ENCODE assay signal across 8 cellular contexts in the genomic region with DNA sequence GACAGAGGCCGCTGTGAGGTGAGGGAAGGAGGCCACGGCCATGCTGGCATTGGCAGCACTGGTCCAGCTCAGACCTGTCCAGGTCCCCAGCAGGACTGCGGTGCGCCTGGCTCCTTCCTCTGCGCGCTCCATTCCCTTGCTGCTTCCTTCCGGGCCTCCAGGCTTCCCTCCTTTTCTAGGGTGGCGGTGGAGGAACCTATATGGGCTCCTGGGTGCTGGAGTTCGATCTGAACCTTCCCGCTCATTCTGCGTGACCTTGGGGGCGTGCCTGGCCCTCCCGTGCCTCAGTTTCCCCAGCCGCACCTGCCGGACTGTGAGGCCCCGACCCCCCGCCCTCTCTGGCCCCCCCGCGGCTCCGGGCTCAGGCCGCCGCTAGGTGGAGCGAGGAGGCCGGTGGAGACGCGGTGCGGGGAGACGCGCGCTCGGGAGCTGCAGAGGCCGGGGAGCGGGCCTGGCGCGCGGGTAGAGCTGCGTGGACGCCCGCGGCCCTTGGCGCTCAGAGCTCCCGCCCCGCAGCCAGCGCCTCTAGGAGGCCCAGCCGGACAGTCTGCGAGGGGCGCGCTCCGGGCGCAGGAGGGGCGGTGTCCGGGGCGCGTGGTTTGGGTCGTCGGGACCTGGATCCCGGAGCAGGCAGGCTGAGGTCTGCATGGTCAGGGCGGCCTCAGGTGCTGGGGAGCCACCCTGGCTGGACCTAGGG. TPM values are rescaled to one million over a fixed set of nuclear protein-coding genes. Genes with fewer than 3 reads are reported as not detected.
DNase-seq lines count a peak whose midpoint lies in the region; TF ChIP-seq lines count a peak whose summit lies in the region.

No MANE protein-coding gene starts in this region.

- CTCF ChIA-PET in MCF 10A (lab: Yijun Ruan, JAX) = interaction anchor here (0.6 to 1.5 kb wide), 16 partner anchors 10 to 137 kb away, joined by 3 to 6 read pairs (median 3); no protein-coding TSS in a partner anchor

- no TSS peak for BruUV-seq in MCF 10A (replicated peaks; lab: Mats Ljungman, UMichigan)

- TF ChIP-seq CTCF in 22Rv1 (IDR thresholded peaks at IDR 0.05) (peak; percentile 95), GM12873 (IDR thresholded peaks at IDR 0.05; ENCODE audit: insufficient read depth, low read depth, low read length, missing control alignments) (peak; percentile 52), MCF 10A (IDR thresholded peaks at IDR 0.05; ENCODE audit: unreplicated experiment) (peak; percentile 83)

- H3K4me3 Mint-ChIP-seq in MCF 10A (ENCODE audit: unreplicated experiment) = no peak overlapping the region

- no peaks in the 10 kb centered on the region for H3K4me1 Mint-ChIP-seq in MCF 10A (ENCODE audit: insufficient read depth, unreplicated experiment)

- no peak overlapping the region for H3K27ac ChIP-seq in 22Rv1

- intact Hi-C loops in MCF 10A (cut with micrococcal nuclease) = loop anchor here (10.0 kb wide), 1 partner anchor 69 kb away; a partner anchor contains a TSS

- peaks cover 6% of the 10 kb centered on the region for H3K36me3 Mint-ChIP-seq in MCF 10A (ENCODE audit: insufficient read depth, unreplicated experiment)

- peak overlapping the region; percentile 59 for H3K27ac Mint-ChIP-seq in MCF 10A (ENCODE audit: low read depth, unreplicated experiment)

- no peaks in the 10 kb centered on the region for H3K9me3 Mint-ChIP-seq in MCF 10A (ENCODE audit: unreplicated experiment)

- peak; percentile 56 for DNase-seq in MCF 10A (ENCODE audit: unreplicated experiment)
- peak; percentile 62 for DNase-seq in inferior parietal cortex (ENCODE audit: extremely low spot score)
- DNase-seq in stimulated activated CD4-positive, alpha-beta T cell treated with anti-CD3 and anti-CD28 coated beads, Interleukin-2, amount 100 ng/mL, for 24 hours = peak; percentile 38 to 55
- DNase-seq in NCI-H2171 treated with DMSO at 0.1 percent for 48 hours (lab: John Stamatoyannopoulos, UW) = no peak
- no peak for DNase-seq in NCI-H524 treated with DMSO at 0.1 percent for 48 hours (lab: John Stamatoyannopoulos, UW)

- POLR2A ChIA-PET in MCF 10A (lab: Yijun Ruan, JAX) = interaction anchor here (0.9 to 1.5 kb wide), 3 partner anchors 9 to 67 kb away, joined by 3 to 7 read pairs (median 5); a partner anchor contains a TSS

- H3K27me3 Mint-ChIP-seq in MCF 10A (ENCODE audit: insufficient read depth, unreplicated experiment) = no peaks in the 10 kb centered on the region

TF ChIP-seq in PFSK-1, 5 proteins besides CTCF, POLR2A, EP300 and RAD21:
- TF ChIP-seq FOXP2 (optimal IDR thresholded peaks at IDR 0.05; ENCODE audit: borderline replicate concordance, extremely low read depth, extremely low read length, insufficient read depth) (peak; percentile 18), TAF1 (IDR thresholded peaks at IDR 0.05; ENCODE audit: borderline replicate concordance, insufficient read depth, low read length) (no peak)

RNA-seq across cellular contexts. Expression of a gene that starts 29.9 kb away (rescaled TPM):
- 13.1 TPM for polyA plus RNA-seq in PFSK-1 (2012; ENCODE audit: insufficient read length, low read depth)
- total RNA-seq in MCF 10A (2022) = not detected in 2 replicates

RNA-seq across cellular contexts. Expression of a gene that starts 40.3 kb away (rescaled TPM):
- polyA plus RNA-seq in PFSK-1 (2012; ENCODE audit: insufficient read length, low read depth) = 141 TPM
- 71.0 and 85.2 TPM in 2 replicates for total RNA-seq in MCF 10A (2022)

RNA-seq across cellular contexts. Expression of a gene that starts 46.5 kb away (rescaled TPM):
- polyA plus RNA-seq in PFSK-1 (2012; ENCODE audit: insufficient read length, low read depth) = 430 TPM
- total RNA-seq in MCF 10A (2022) = 316 and 362 TPM in 2 replicates

Comparison
In these comparisons a context has a peak if more than half of its experiments do, and no peak if none do; other contexts are left out.
1. DNase-seq: peak in MCF 10A (single experiment), inferior parietal cortex (single experiment) and stimulated activated CD4-positive, alpha-beta T cell treated with anti-CD3 and anti-CD28 coated beads, Interleukin-2, amount 100 ng/mL, for 24 hours (2 of 2); none in NCI-H2171 treated with DMSO at 0.1 percent for 48 hours (single experiment) and NCI-H524 treated with DMSO at 0.1 percent for 48 hours (single experiment).
2. Peak in every context shown above with its lines, with median percentiles within 50 percentile points of each other: CTCF ChIP-seq.